8 cellular contexts compared by ENCODE assay signal in genomic region chr6:34982424-34982852, GRCh38.
A peak's percentile ranks its signal among the peaks of the same experiment; 100 is the strongest.
DNase-seq lines count a peak whose midpoint lies in the region; ATAC-seq and TF ChIP-seq lines count a peak whose summit lies in the region.

No MANE protein-coding gene starts in this region.

- H3K9me3 Mint-ChIP-seq in activated T-cell treated with anti-CD3 and anti-CD28 coated beads, Interleukin-2, amount 50 U/mL, for 24 hours = no peaks in the 10 kb centered on the region
- H3K9me3 Mint-ChIP-seq in activated T-cell treated with anti-CD3 and anti-CD28 coated beads, Interleukin-2, amount 50 U/mL, for 72 hours = no peaks in the 10 kb centered on the region
- H3K9me3 Mint-ChIP-seq in type B pancreatic cell (no peaks in the 10 kb centered on the region), nephron progenitor cell (no peaks in the 10 kb centered on the region)

- TF ChIP-seq CTCF in type B pancreatic cell (conservative IDR thresholded peaks at IDR 0.05) = peak; percentile 44
- no peak for TF ChIP-seq CTCF in nephron progenitor cell (IDR thresholded peaks at IDR 0.05)

- peaks cover 3% of the 10 kb centered on the region for H3K4me1 Mint-ChIP-seq in activated T-cell treated with anti-CD3 and anti-CD28 coated beads, Interleukin-2, amount 50 U/mL, for 24 hours (ENCODE audit: low read depth)
- H3K4me1 Mint-ChIP-seq in activated T-cell treated with anti-CD3 and anti-CD28 coated beads, Interleukin-2, amount 50 U/mL, for 72 hours (ENCODE audit: low read depth) = peaks cover 11% of the 10 kb centered on the region
- peaks cover 7% of the 10 kb centered on the region for H3K4me1 Mint-ChIP-seq in type B pancreatic cell (ENCODE audit: unreplicated experiment)
- H3K4me1 Mint-ChIP-seq in nephron progenitor cell = peaks cover 21% of the 10 kb centered on the region

- DNase-seq in activated T-cell treated with anti-CD3 and anti-CD28 coated beads, Interleukin-2, amount 50 U/mL, for 24 hours = no peak
- DNase-seq in activated T-cell treated with anti-CD3 and anti-CD28 coated beads, Interleukin-2, amount 50 U/mL, for 72 hours = no peak
- DNase-seq in RPMI8226 = peak; percentile 9
- DNase-seq in globus pallidus (ENCODE audit: low spot score) = peak; percentile 85
- DNase-seq in type B pancreatic cell (ENCODE audit: extremely low spot score, unreplicated experiment) = no peak
- DNase-seq in nephron progenitor cell = no peak
- DNase-seq in effector CD4-positive, alpha-beta T cell = no peak
- no peak for DNase-seq in NCI-H2107 (lab: John Stamatoyannopoulos, UW)

- no peak for ATAC-seq in activated T-cell treated with anti-CD3 and anti-CD28 coated beads, Interleukin-2, amount 50 U/mL, for 72 hours (replicated peaks in 1 of 2)

- H3K4me3 Mint-ChIP-seq in activated T-cell treated with anti-CD3 and anti-CD28 coated beads, Interleukin-2, amount 50 U/mL, for 24 hours = no peak overlapping the region
- H3K4me3 Mint-ChIP-seq in activated T-cell treated with anti-CD3 and anti-CD28 coated beads, Interleukin-2, amount 50 U/mL, for 72 hours = no peak overlapping the region
- H3K4me3 Mint-ChIP-seq in type B pancreatic cell = no peak overlapping the region
- H3K4me3 Mint-ChIP-seq in nephron progenitor cell = no peak overlapping the region

- H3K27me3 Mint-ChIP-seq in activated T-cell treated with anti-CD3 and anti-CD28 coated beads, Interleukin-2, amount 50 U/mL, for 24 hours = no peaks in the 10 kb centered on the region
- H3K27me3 Mint-ChIP-seq in activated T-cell treated with anti-CD3 and anti-CD28 coated beads, Interleukin-2, amount 50 U/mL, for 72 hours (ENCODE audit: low read depth) = no peaks in the 10 kb centered on the region
- H3K27me3 Mint-ChIP-seq in type B pancreatic cell = no peaks in the 10 kb centered on the region
- no peaks in the 10 kb centered on the region for H3K27me3 Mint-ChIP-seq in nephron progenitor cell (ENCODE audit: low read depth, poor library complexity)

- H3K27ac Mint-ChIP-seq in activated T-cell treated with anti-CD3 and anti-CD28 coated beads, Interleukin-2, amount 50 U/mL, for 24 hours = peak overlapping the region; percentile 57
- H3K27ac Mint-ChIP-seq in activated T-cell treated with anti-CD3 and anti-CD28 coated beads, Interleukin-2, amount 50 U/mL, for 72 hours = no peak overlapping the region
- peak overlapping the region; percentile 14 for H3K27ac Mint-ChIP-seq in type B pancreatic cell
- no peak overlapping the region for H3K27ac Mint-ChIP-seq in nephron progenitor cell

- H3K36me3 Mint-ChIP-seq in activated T-cell treated with anti-CD3 and anti-CD28 coated beads, Interleukin-2, amount 50 U/mL, for 24 hours (ENCODE audit: low read depth) = peaks cover 57% of the 10 kb centered on the region
- H3K36me3 Mint-ChIP-seq in activated T-cell treated with anti-CD3 and anti-CD28 coated beads, Interleukin-2, amount 50 U/mL, for 72 hours (ENCODE audit: insufficient read depth in 2 of 2) = no peaks in the 10 kb centered on the region
- H3K36me3 Mint-ChIP-seq in type B pancreatic cell (peaks cover 11% of the 10 kb centered on the region), nephron progenitor cell (ENCODE audit: low read depth) (peaks cover 13% of the 10 kb centered on the region)

Comparison
In these comparisons a context has a peak if more than half of its experiments do, and no peak if none do; other contexts are left out.
1. H3K27ac Mint-ChIP-seq: peak in activated T-cell treated with anti-CD3 and anti-CD28 coated beads, Interleukin-2, amount 50 U/mL, for 24 hours (single experiment) and type B pancreatic cell (single experiment); none in activated T-cell treated with anti-CD3 and anti-CD28 coated beads, Interleukin-2, amount 50 U/mL, for 72 hours (single experiment) and nephron progenitor cell (single experiment).
2. DNase-seq: peak in RPMI8226 (single experiment) and globus pallidus (single experiment); none in activated T-cell treated with anti-CD3 and anti-CD28 coated beads, Interleukin-2, amount 50 U/mL, for 24 hours (single experiment), activated T-cell treated with anti-CD3 and anti-CD28 coated beads, Interleukin-2, amount 50 U/mL, for 72 hours (0 of 2), type B pancreatic cell (single experiment), nephron progenitor cell (single experiment), effector CD4-positive, alpha-beta T cell (single experiment) and NCI-H2107 (single experiment).